ENCODE assay signal across 18 cellular contexts in the genomic region with DNA sequence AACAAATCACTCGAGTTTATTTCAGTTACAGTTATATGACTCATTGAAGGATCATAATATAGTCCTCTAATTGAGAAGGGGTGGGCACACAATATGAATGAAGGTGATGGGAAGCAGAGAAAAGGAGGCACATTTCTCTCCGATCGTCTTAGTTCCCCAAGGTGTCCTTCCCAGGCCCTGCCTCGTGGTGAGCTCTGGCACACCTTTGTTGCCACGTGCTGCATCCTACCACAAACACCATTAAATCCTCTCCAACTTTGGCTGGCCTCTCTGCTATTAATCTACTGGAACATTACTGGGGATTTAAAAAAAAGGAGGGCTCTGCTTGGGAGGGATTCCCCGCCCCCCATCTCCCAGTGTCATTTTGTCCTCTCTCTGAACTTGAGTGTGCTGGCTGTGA. TPM values are rescaled to one million over a fixed set of nuclear protein-coding genes. Genes with fewer than 3 reads are reported as not detected.
"Had no signal": no experiment of that assay in that cellular context is flagged by ENCODE, and none has a peak within 500 bp of the region (broad histone marks: within the 10 kb centered on the region; RNA-seq: fewer than 3 reads in every experiment).

No MANE protein-coding gene starts in this region.

- H3K4me1 Mint-ChIP-seq: IgD-negative memory B cell had no signal

- H3K27me3 Mint-ChIP-seq: IgD-negative memory B cell had no signal

- ATAC-seq: K562, PC-3 had no signal

- H3K4me3 Mint-ChIP-seq: IgD-negative memory B cell had no signal

- DNase-seq: MM.1S; NCI-H1092 treated with DMSO at 0.1 percent for 48 hours; NCI-H1436; NCI-H187; NCI-H2029; NCI-H345; NCI-H446 treated with DMSO at 0.1 percent for 48 hours; NCI-H510A treated with DMSO at 0.1 percent for 48 hours; NCI-H748 treated with DMSO at 0.1 percent for 48 hours; NK-92 treated with Interleukin-12 subunit alpha and Interleukin-12 subunit beta, amount 100 ng/mL, for 24 hours; PC-3; SHP77; SK-N-SH had no signal

- H3K36me3 Mint-ChIP-seq: IgD-negative memory B cell had no signal

- H3K27ac Mint-ChIP-seq: IgD-negative memory B cell had no signal

RNA-seq across cellular contexts. Expression of gene CDH6, which starts 42.9 kb away (rescaled TPM):
- total RNA-seq: HT-29, K562, OCI-LY7, SK-MEL-5 had no signal
